6 cellular contexts compared by ENCODE assay signal in the genomic region with DNA sequence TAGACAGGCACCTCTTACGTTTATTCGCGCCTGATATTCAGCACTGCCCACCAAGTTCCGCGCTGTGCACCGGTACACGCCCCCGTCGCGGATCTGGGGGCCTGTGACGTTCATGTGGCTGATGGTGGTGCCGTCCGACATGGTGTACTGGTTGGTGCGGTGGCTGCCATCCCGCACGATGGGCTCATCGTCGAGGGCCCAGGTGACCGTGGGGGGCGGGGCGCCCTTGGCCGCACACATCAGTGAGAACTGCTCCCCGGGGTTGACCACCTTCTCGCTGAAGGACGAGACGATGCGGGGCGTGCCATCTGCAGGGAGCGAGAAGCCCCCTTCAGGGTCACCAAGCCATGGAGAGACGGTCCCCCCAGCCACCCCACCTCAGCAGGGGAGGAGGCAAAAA.
"Had no signal": no experiment of that assay in that cellular context is flagged by ENCODE, and none has a peak within 500 bp of the region (broad histone marks: within the 10 kb centered on the region; RNA-seq: fewer than 3 reads in every experiment).

No MANE protein-coding gene starts in this region.

- H3K36me3 Mint-ChIP-seq: IgD-negative memory B cell had no signal

- H2AFZ ChIP-seq: GM23338 had no signal

- H3K4me1 Mint-ChIP-seq: IgD-negative memory B cell had no signal

- H3K4me2 ChIP-seq: GM23338 had no signal

- H3K27ac Mint-ChIP-seq: HFFc6, IgD-negative memory B cell had no signal

- H3K4me3 Mint-ChIP-seq: GM23338, HFFc6, IgD-negative memory B cell had no signal

- DNase-seq: H7, HFFc6 had no signal

- H3K27ac ChIP-seq: HL-60 had no signal

- H3K4me1 ChIP-seq: HAP-1 had no signal

- H3K4me3 ChIP-seq: GM23338, HAP-1 had no signal

- H3K9me3 ChIP-seq: HAP-1 had no signal

- H3K36me3 ChIP-seq: HAP-1 had no signal

- H3K9me3 Mint-ChIP-seq: GM23338, HFFc6, IgD-negative memory B cell had no signal
